8 cellular contexts compared by ENCODE assay signal in genomic region chr3:167380004-167380689, GRCh38. TPM values are rescaled to one million over a fixed set of nuclear protein-coding genes. Genes with fewer than 3 reads are reported as not detected.
DNase-seq lines count a peak whose midpoint lies in the region; ATAC-seq and TF ChIP-seq lines count a peak whose summit lies in the region.

TSS of gene ZBBX (minus strand) at chr3:167380297. CDS start at chr3:167372901, 7,396 bp downstream.

- H3K36me3 ChIP-seq in SK-N-SH (replicated peaks in 1 of 2; ENCODE audit: control insufficient read depth in 1 of 2, insufficient read depth in 2 of 2, low read length in 1 of 2) = no peaks in the 10 kb centered on the region
- H3K36me3 ChIP-seq in parathyroid adenoma (ENCODE audit: control insufficient read depth, insufficient read depth, low read length) = no peaks in the 10 kb centered on the region
- H3K36me3 ChIP-seq in tibial nerve = no peaks in the 10 kb centered on the region

- no peaks in the 10 kb centered on the region for H3K36me3 Mint-ChIP-seq in activated naive CD4-positive, alpha-beta T cell treated with anti-CD3 and anti-CD28 coated beads, Interleukin-2, amount 50 U/mL, for 24 hours

- peak within 1 kb of the TSS; percentile 79 for H3K27ac Mint-ChIP-seq in activated naive CD4-positive, alpha-beta T cell treated with anti-CD3 and anti-CD28 coated beads, Interleukin-2, amount 50 U/mL, for 24 hours

- H3K4me1 Mint-ChIP-seq in activated naive CD4-positive, alpha-beta T cell treated with anti-CD3 and anti-CD28 coated beads, Interleukin-2, amount 50 U/mL, for 24 hours = peaks cover 5% of the 10 kb centered on the region

- TF ChIP-seq EP300 in SK-N-SH (IDR thresholded peaks at IDR 0.05; ENCODE audit: borderline replicate concordance in 1 of 2, low read depth in 1 of 2, low read length in 1 of 2) (no peak), tibial nerve (IDR thresholded peaks at IDR 0.05) (no peak)

- H3K9me3 ChIP-seq in SK-N-SH = no peaks in the 10 kb centered on the region
- no peaks in the 10 kb centered on the region for H3K9me3 ChIP-seq in parathyroid adenoma (ENCODE audit: control insufficient read depth, low read length)
- no peaks in the 10 kb centered on the region for H3K9me3 ChIP-seq in tibial nerve

- H2AFZ ChIP-seq in SK-N-SH (ENCODE audit: low read depth) (peak within 1 kb of the TSS; percentile 66), parathyroid adenoma (peak within 1 kb of the TSS; percentile 74)

- H3K27me3 ChIP-seq in SK-N-SH (ENCODE audit: insufficient read depth) (no peaks in the 10 kb centered on the region), parathyroid adenoma (ENCODE audit: control insufficient read depth, insufficient read depth, low read length) (no peaks in the 10 kb centered on the region), tibial nerve (no peaks in the 10 kb centered on the region)

- H3K4me2 ChIP-seq in SK-N-SH (peak within 1 kb of the TSS; percentile 76), parathyroid adenoma (ENCODE audit: low read length) (peak within 1 kb of the TSS; percentile 90)

- H3K9me2 ChIP-seq in SK-N-SH = no peaks in the 10 kb centered on the region

- peaks cover 8% of the 10 kb centered on the region for H3K27me3 Mint-ChIP-seq in activated naive CD4-positive, alpha-beta T cell treated with anti-CD3 and anti-CD28 coated beads, Interleukin-2, amount 50 U/mL, for 24 hours

- no peaks in the 10 kb centered on the region for H3K79me2 ChIP-seq in SK-N-SH (ENCODE audit: insufficient read depth)
- no peaks in the 10 kb centered on the region for H3K79me2 ChIP-seq in parathyroid adenoma

- CTCF ChIA-PET in SK-N-SH (lab: Yijun Ruan, JAX) = interaction anchor here (0.6 to 2.3 kb wide), 49 partner anchors 8 to 1124 kb away, joined by 3 to 29 read pairs (median 4); partner anchors contain the start of gene SERPINI1

- no peaks in the 10 kb centered on the region for H3K9me3 Mint-ChIP-seq in activated naive CD4-positive, alpha-beta T cell treated with anti-CD3 and anti-CD28 coated beads, Interleukin-2, amount 50 U/mL, for 24 hours

- H3K27ac ChIP-seq in SK-N-SH (ENCODE audit: low read depth in 2 of 2, low read length in 1 of 2) = no peak within 1 kb of the TSS
- H3K27ac ChIP-seq in parathyroid adenoma = no peak within 1 kb of the TSS
- H3K27ac ChIP-seq in tibial nerve = no peak within 1 kb of the TSS

- TF ChIP-seq RAD21 in SK-N-SH (IDR thresholded peaks at IDR 0.05; ENCODE audit: low read length) = peak; percentile 71

- TF ChIP-seq CTCF in NB4 (IDR thresholded peaks at IDR 0.05; ENCODE audit: low read depth, low read length) = peak; percentile 76
- TF ChIP-seq CTCF in SK-N-SH (IDR thresholded peaks at IDR 0.05) = peak; percentile 93
- TF ChIP-seq CTCF in parathyroid adenoma (IDR thresholded peaks at IDR 0.05) = peak; percentile 93
- peak; percentile 77 to 86 (median 84) for TF ChIP-seq CTCF in tibial nerve (IDR thresholded peaks at IDR 0.05)

- H3K4me1 ChIP-seq in SK-N-SH (ENCODE audit: control insufficient read depth in 1 of 2, insufficient read depth in 2 of 2, low read depth in 1 of 2, low read length in 1 of 2) = no peaks in the 10 kb centered on the region; a peak in 1 of 4 replicates
- H3K4me1 ChIP-seq in parathyroid adenoma = no peaks in the 10 kb centered on the region
- peaks cover 0 to 8% (median 0%) of the 10 kb centered on the region in 4 donors for H3K4me1 ChIP-seq in tibial nerve

- peak; percentile 100 for ATAC-seq in HG02588 (IDR thresholded peaks at IDR 0.05; ENCODE audit: unreplicated experiment)
- peak; percentile 95 for ATAC-seq in Right ventricle myocardium superior (ENCODE audit: poor library complexity)

- no peak within 1 kb of the TSS for H3K9ac ChIP-seq in SK-N-SH
- no peak within 1 kb of the TSS for H3K9ac ChIP-seq in parathyroid adenoma

- TF ChIP-seq POLR2A in NB4 (IDR thresholded peaks at IDR 0.05; ENCODE audit: extremely low read depth, insufficient read length) = no peak
- TF ChIP-seq POLR2A in tibial nerve (IDR thresholded peaks at IDR 0.05) = no peak

- no peaks in the 10 kb centered on the region for H4K20me1 ChIP-seq in SK-N-SH (ENCODE audit: insufficient read depth)

- intact Hi-C loops in Right ventricle myocardium superior (cut with DNase I) = loop anchor here (10.0 kb wide), 2 partner anchors 315 to 505 kb away; no protein-coding TSS in a partner anchor

- no peaks in the 10 kb centered on the region for H3F3A ChIP-seq in SK-N-SH (replicated peaks; ENCODE audit: insufficient read depth)

- no peak within 1 kb of the TSS for H3K4me3 ChIP-seq in NB4 (ENCODE audit: low read depth, low read length)
- peak within 1 kb of the TSS; percentile 68 to 73 for H3K4me3 ChIP-seq in SK-N-SH (ENCODE audit: low read depth in 2 of 2, low read length in 1 of 2)
- peak within 1 kb of the TSS; percentile 75 for H3K4me3 ChIP-seq in parathyroid adenoma (ENCODE audit: low read depth, low read length)
- peak within 1 kb of the TSS in 3 of 4 donors; percentile 27 to 47 (median 28) for H3K4me3 ChIP-seq in tibial nerve

- POLR2A ChIA-PET in SK-N-SH (lab: Yijun Ruan, JAX) = no interaction called here

- peak within 1 kb of the TSS; percentile 85 for H3K4me3 Mint-ChIP-seq in activated naive CD4-positive, alpha-beta T cell treated with anti-CD3 and anti-CD28 coated beads, Interleukin-2, amount 50 U/mL, for 24 hours

- DNase-seq in GM04504 (ENCODE audit: low read depth) (peak; percentile 25), NB4 (ENCODE audit: low read depth) (peak; percentile 63), SK-N-SH (peak; percentile 71), Right ventricle myocardium superior (peak; percentile 87), tibial nerve (ENCODE audit: low spot score in 2 of 2) (peak; percentile 76 to 91)

- WGBS in SK-N-SH (ENCODE audit: low lambda C conversion rate) = under 1% methylated on average over 19 of the region's 28 CpGs
- WGBS in tibial nerve, 2 donors = 1 to 2% methylated on average over 23 to 28 of the region's 28 CpGs

TF ChIP-seq in SK-N-SH, 30 proteins besides CTCF, POLR2A, EP300 and RAD21:
- TF ChIP-seq MXI1 (IDR thresholded peaks at IDR 0.05; ENCODE audit: low read depth, low read length) (peak; percentile 96), GABPA (IDR thresholded peaks at IDR 0.05; ENCODE audit: low read depth) (peak; percentile 55), SIN3A (IDR thresholded peaks at IDR 0.05; ENCODE audit: borderline replicate concordance, low read depth, low read length) (peak; percentile 54; the same call in 1 of the 2 replicates), FOXM1 (IDR thresholded peaks at IDR 0.05; ENCODE audit: low read depth) (no peak), EZH2phosphoT487 (IDR thresholded peaks at IDR 0.05; ENCODE audit: borderline replicate concordance, low read depth) (no peak), POLR2AphosphoS5 (IDR thresholded peaks at IDR 0.05; ENCODE audit: low read depth, low read length) (no peak), SMC3 (IDR thresholded peaks at IDR 0.05; ENCODE audit: low read depth, low read length) (peak; percentile 75), RFX5 (IDR thresholded peaks at IDR 0.05; ENCODE audit: low read length) (peak; percentile 49), CHD2 (IDR thresholded peaks at IDR 0.05; ENCODE audit: low read length, partially characterized antibody) (peak; percentile 52), TEAD4 (IDR thresholded peaks at IDR 0.05; ENCODE audit: borderline replicate concordance, insufficient read depth) (no peak)
TF ChIP-seq in SK-N-SH: peak in this region for 6.

RNA-seq across cellular contexts. Expression of gene ZBBX, which starts in this region (rescaled TPM):
- polyA plus RNA-seq in SK-N-SH (2012; rRNA removed) = 0.18 and 0.50 TPM in 2 replicates
- 0.24 and 0.29 TPM in 2 replicates for polyA plus RNA-seq in SK-N-SH (2012; cell fraction: cytosol; rRNA removed)
- polyA plus RNA-seq in SK-N-SH (2012; cell fraction: nucleus; rRNA removed) = 0.31 and 0.95 TPM in 2 replicates
- total RNA-seq in Right ventricle myocardium superior (not detected), tibial nerve (under 1 TPM in 1 of 4 donors, not detected in 3; 0.44 TPM)

Comparison
In these comparisons a context has a peak if more than half of its experiments do, and no peak if none do; other contexts are left out.
1. Peak in DNase-seq, H3K4me3 ChIP-seq and H3K4me2 ChIP-seq in SK-N-SH; RNA of the gene not detected or under 1 TPM.
2. Peak in DNase-seq and ATAC-seq in Right ventricle myocardium superior; RNA of the gene not detected or under 1 TPM.
3. Peak in DNase-seq and H3K4me3 ChIP-seq in tibial nerve; RNA of the gene not detected or under 1 TPM.
4. DNase-seq: peak in every context shown above with its lines; median percentile 87 in Right ventricle myocardium superior; 84 in tibial nerve; 71 in SK-N-SH; 63 in NB4; 25 in GM04504.